ENCODE assay signal across 32 cellular contexts in genomic region chr14:79180656-79181055, GRCh38.
"Had no signal": no experiment of that assay in that cellular context is flagged by ENCODE, and none has a peak within 500 bp of the region (broad histone marks: within the 10 kb centered on the region; RNA-seq: fewer than 3 reads in every experiment).

No MANE protein-coding gene starts in this region.

- H3K4me3 ChIP-seq: MG63 had no signal

- H3K9me3 ChIP-seq: MG63 had no signal

- DNase-seq: Karpas-422, Kasumi-1, MG63, MM.1S, MV-4-11, NCI-H1048, NCI-H1092, NCI-H1092 treated with DMSO at 0.1 percent for 48 hours, NCI-H1105, NCI-H1105 treated with DMSO at 0.1 percent for 48 hours, NCI-H1417 treated with DMSO at 0.1 percent for 48 hours, NCI-H1436, NCI-H1436 treated with DMSO at 0.1 percent for 48 hours, NCI-H146, NCI-H1694, NCI-H1694 treated with DMSO at 0.1 percent for 48 hours, NCI-H187, NCI-H187 treated with DMSO at 0.1 percent for 48 hours, NCI-H2029, NCI-H2029 treated with DMSO at 0.1 percent for 48 hours, NCI-H2081, NCI-H2081 treated with DMSO at 0.1 percent for 48 hours, NCI-H2171, NCI-H2171 treated with DMSO at 0.1 percent for 48 hours, NCI-H2227 treated with DMSO at 0.1 percent for 48 hours, NCI-H226, NCI-H345, NCI-H446, NCI-H446 treated with DMSO at 0.1 percent for 48 hours, NCI-H510A, NCI-H510A treated with DMSO at 0.1 percent for 48 hours had no signal

- H3K4me2 ChIP-seq: KMS-11 had no signal

- H3K36me3 ChIP-seq: MG63 had no signal

- H3K9ac ChIP-seq: KMS-11 had no signal

- H3K27me3 ChIP-seq: MG63 had no signal

- H3K27ac ChIP-seq: KMS-11 had no signal
